ENCODE assay signal across 9 cellular contexts in genomic region chr9:88537743-88538055, GRCh38. TPM values are rescaled to one million over a fixed set of nuclear protein-coding genes. Genes with fewer than 3 reads are reported as not detected.
DNase-seq lines count a peak whose midpoint lies in the region; ATAC-seq and TF ChIP-seq lines count a peak whose summit lies in the region.
"Had no signal": no experiment of that assay in that cellular context is flagged by ENCODE, and none has a peak within 500 bp of the region (broad histone marks: within the 10 kb centered on the region; RNA-seq: fewer than 3 reads in every experiment).

No MANE protein-coding gene starts in this region.

- TF ChIP-seq CTCF in HFFc6 (IDR thresholded peaks at IDR 0.05) (no peak), glutamatergic neuron (IDR thresholded peaks at IDR 0.05; ENCODE audit: partially characterized antibody, unreplicated experiment) (no peak), retinal pigment epithelial cell (conservative IDR thresholded peaks at IDR 0.05; ENCODE audit: low read depth, low read length) (no peak)

- H3K27ac Mint-ChIP-seq in HFFc6 = peak overlapping the region; percentile 94
- H3K27ac Mint-ChIP-seq in activated CD8-positive, alpha-beta T cell treated with anti-CD3 and anti-CD28 coated beads, Interleukin-2, amount 10 ng/mL, durations not matched to agents 7 days and 5 days = no peak overlapping the region
- no peak overlapping the region for H3K27ac Mint-ChIP-seq in glutamatergic neuron (ENCODE audit: unreplicated experiment)

- POLR2A ChIA-PET in activated CD8-positive, alpha-beta T cell treated with anti-CD3 and anti-CD28 coated beads, Interleukin-2, amount 10 ng/mL, durations not matched to agents 7 days and 5 days (lab: Charles Lee) = no interaction called here

- DNase-seq in AG08396 (ENCODE audit: low spot score) (peak; percentile 86), HFFc6 (peak; percentile 96), glutamatergic neuron (peak; percentile 33), retinal pigment epithelial cell (ENCODE audit: low read depth) (peak; percentile 60)
- peak; percentile 74 for DNase-seq in activated CD8-positive, alpha-beta T cell treated with anti-CD3 and anti-CD28 coated beads, Interleukin-2, amount 10 ng/mL, durations not matched to agents 7 days and 5 days

- H3K9me3 Mint-ChIP-seq in HFFc6 (peaks cover 11% of the 10 kb centered on the region), glutamatergic neuron (ENCODE audit: unreplicated experiment) (peaks cover 4% of the 10 kb centered on the region)
- no peaks in the 10 kb centered on the region for H3K9me3 Mint-ChIP-seq in activated CD8-positive, alpha-beta T cell treated with anti-CD3 and anti-CD28 coated beads, Interleukin-2, amount 10 ng/mL, durations not matched to agents 7 days and 5 days (ENCODE audit: insufficient read depth)

- peaks cover 49% of the 10 kb centered on the region for H3K4me1 Mint-ChIP-seq in HFFc6 (ENCODE audit: low read depth)
- H3K4me1 Mint-ChIP-seq in activated CD8-positive, alpha-beta T cell treated with anti-CD3 and anti-CD28 coated beads, Interleukin-2, amount 10 ng/mL, durations not matched to agents 7 days and 5 days (ENCODE audit: low read depth) = peaks cover 25% of the 10 kb centered on the region
- peaks cover 6% of the 10 kb centered on the region for H3K4me1 Mint-ChIP-seq in glutamatergic neuron (ENCODE audit: low read depth, unreplicated experiment)

- no peak overlapping the region for H3K4me3 ChIP-seq in retinal pigment epithelial cell (ENCODE audit: low read length)
- H3K4me3 ChIP-seq: skin epidermis had no signal

- peak overlapping the region; percentile 89 for H3K4me3 Mint-ChIP-seq in HFFc6
- H3K4me3 Mint-ChIP-seq in activated CD8-positive, alpha-beta T cell treated with anti-CD3 and anti-CD28 coated beads, Interleukin-2, amount 10 ng/mL, durations not matched to agents 7 days and 5 days = no peak overlapping the region
- peak overlapping the region; percentile 25 for H3K4me3 Mint-ChIP-seq in glutamatergic neuron (ENCODE audit: unreplicated experiment)

- H3K27me3 Mint-ChIP-seq in HFFc6 (ENCODE audit: insufficient read depth) (peaks cover 1% of the 10 kb centered on the region), glutamatergic neuron (ENCODE audit: unreplicated experiment) (peaks cover 14% of the 10 kb centered on the region)
- peaks cover 42% of the 10 kb centered on the region for H3K27me3 Mint-ChIP-seq in activated CD8-positive, alpha-beta T cell treated with anti-CD3 and anti-CD28 coated beads, Interleukin-2, amount 10 ng/mL, durations not matched to agents 7 days and 5 days (ENCODE audit: low read depth)

- ATAC-seq in activated CD8-positive, alpha-beta T cell treated with anti-CD3 and anti-CD28 coated beads, Interleukin-2, amount 10 ng/mL, durations not matched to agents 7 days and 5 days = peak; percentile 79
- ATAC-seq in GM21390 (IDR thresholded peaks at IDR 0.05; ENCODE audit: unreplicated experiment) (no peak), HG03521 (IDR thresholded peaks at IDR 0.05; ENCODE audit: unreplicated experiment) (no peak), GM18861 (IDR thresholded peaks at IDR 0.05; ENCODE audit: unreplicated experiment) (no peak)

- CTCF ChIA-PET in activated CD8-positive, alpha-beta T cell treated with anti-CD3 and anti-CD28 coated beads, Interleukin-2, amount 10 ng/mL, durations not matched to agents 7 days and 5 days (lab: Charles Lee) = no interaction called here

- H3K36me3 Mint-ChIP-seq in HFFc6 (ENCODE audit: low read depth) = peaks cover 38% of the 10 kb centered on the region
- H3K36me3 Mint-ChIP-seq in activated CD8-positive, alpha-beta T cell treated with anti-CD3 and anti-CD28 coated beads, Interleukin-2, amount 10 ng/mL, durations not matched to agents 7 days and 5 days (ENCODE audit: low read depth) = no peaks in the 10 kb centered on the region
- no peaks in the 10 kb centered on the region for H3K36me3 Mint-ChIP-seq in glutamatergic neuron (ENCODE audit: unreplicated experiment)

RNA-seq across cellular contexts. Expression of gene NXNL2, which starts 2.7 kb away (rescaled TPM):
- total RNA-seq in HFFc6 (2021; fragmentation: NEBNext Ultra II Directional; extraction: Animal tissue kit (Norgen Biotek cat#: 25700)) = 1 to 10 TPM; 5.4 to 8.8 (median 8.2) TPM
- total RNA-seq in activated CD8-positive, alpha-beta T cell treated with anti-CD3 and anti-CD28 coated beads, Interleukin-2, amount 10 ng/mL, durations not matched to agents 7 days and 5 days = not detected
- not detected for total RNA-seq in glutamatergic neuron (ENCODE audit: unreplicated experiment)

Comparison
In these comparisons a context has a peak if more than half of its experiments do, and no peak if none do; other contexts are left out.
1. DNase-seq: peak in every context shown above with its lines; median percentile 96 in HFFc6; 86 in AG08396; 74 in activated CD8-positive, alpha-beta T cell treated with anti-CD3 and anti-CD28 coated beads, Interleukin-2, amount 10 ng/mL, durations not matched to agents 7 days and 5 days; 60 in retinal pigment epithelial cell; 33 in glutamatergic neuron.